ENCODE assay signal across 8 cellular contexts in genomic region chr1:7975212-7975865, GRCh38. TPM values are rescaled to one million over a fixed set of nuclear protein-coding genes. Genes with fewer than 3 reads are reported as not detected.
DNase-seq lines count a peak whose midpoint lies in the region; ATAC-seq, FAIRE-seq and TF ChIP-seq lines count a peak whose summit lies in the region.

No MANE protein-coding gene starts in this region.

- no peaks in the 10 kb centered on the region for H3K27me3 Mint-ChIP-seq in effector memory CD8-positive, alpha-beta T cell

- peak; percentile 64 for ATAC-seq in effector memory CD8-positive, alpha-beta T cell (replicated peaks)
- no peak for ATAC-seq in GM19463 (IDR thresholded peaks at IDR 0.05; ENCODE audit: unreplicated experiment)

- peaks cover 0 to 20% (median 4%) of the 10 kb centered on the region in 4 donors for H3K4me1 ChIP-seq in tibial nerve

- no peaks in the 10 kb centered on the region for H3K9me3 ChIP-seq in tibial nerve

- H3K4me1 Mint-ChIP-seq in effector memory CD8-positive, alpha-beta T cell (ENCODE audit: low read depth in 2 of 2), result peaks cover 5 to 12% of the 10 kb centered on the region in 2 donors

- H3K4me3 Mint-ChIP-seq in effector memory CD8-positive, alpha-beta T cell, result no peak overlapping the region

- TF ChIP-seq POLR2A in tibial nerve (IDR thresholded peaks at IDR 0.05), result no peak

- FAIRE-seq in TTC549 (lab: Jason Lieb, UNC), result peak; percentile 83

- H3K27me3 ChIP-seq in GM06990 (replicated peaks; ENCODE audit: control insufficient read depth, insufficient read depth, low read length) (no peaks in the 10 kb centered on the region), tibial nerve (no peaks in the 10 kb centered on the region)

- peak overlapping the region in 2 of 4 donors; percentile 51 to 95 for H3K27ac ChIP-seq in tibial nerve

- peaks cover 69% of the 10 kb centered on the region for H3K36me3 Mint-ChIP-seq in effector memory CD8-positive, alpha-beta T cell (ENCODE audit: insufficient read depth)

- 64 to 67% methylated on average over 8 of the region's 8 CpGs for WGBS in tibial nerve, 2 donors

- H3K9me3 Mint-ChIP-seq in effector memory CD8-positive, alpha-beta T cell, result no peaks in the 10 kb centered on the region

- H3K4me3 ChIP-seq in GM06990 (replicated peaks; ENCODE audit: low read depth, low read length) (no peak overlapping the region), tibial nerve (no peak overlapping the region)

- H3K36me3 ChIP-seq in GM06990 (ENCODE audit: control insufficient read depth, insufficient read depth, low read length), result peaks cover 24% of the 10 kb centered on the region
- H3K36me3 ChIP-seq in tibial nerve, result peaks cover 0 to 75% (median 9%) of the 10 kb centered on the region in 3 donors

- TF ChIP-seq CTCF in GM06990 (IDR thresholded peaks at IDR 0.05; ENCODE audit: insufficient read depth, low read length, poor library complexity, severe bottlenecking), result peak; percentile 76
- TF ChIP-seq CTCF in tibial nerve (IDR thresholded peaks at IDR 0.05), result peak; percentile 61 to 87 (median 76)

- peak overlapping the region; percentile 22 to 56 for H3K27ac Mint-ChIP-seq in effector memory CD8-positive, alpha-beta T cell

- TF ChIP-seq EP300 in tibial nerve (IDR thresholded peaks at IDR 0.05), result peak in 1 of 2 donors; percentile 47

- DNase-seq in A172 (ENCODE audit: low spot score) (peak; percentile 73), GM06990 (ENCODE audit: extremely low read depth, insufficient read length) (no peak), NCI-H1930 (lab: John Stamatoyannopoulos, UW) (peak; percentile 45 to 58), lung microvascular endothelial cell (ENCODE audit: low read depth in 2 of 2) (peak; percentile 84), tibial nerve (ENCODE audit: low spot score in 2 of 2) (peak; percentile 36 to 67)
- peak in 1 of 3 experiments; percentile 16 for DNase-seq in effector memory CD8-positive, alpha-beta T cell

RNA-seq across cellular contexts. Expression of gene PARK7, which starts 13.8 kb away (rescaled TPM):
- 242 and 359 TPM in 2 replicates for total RNA-seq in A172 (2014; rRNA removed; shearing (Covaris generic))
- total RNA-seq in lung microvascular endothelial cell (187 and 237 TPM in 2 replicates), tibial nerve (100 to 1,000 TPM; 161 to 216 (median 191) TPM)

RNA-seq across cellular contexts. Expression of gene TNFRSF9, which starts 34.7 kb away (rescaled TPM):
- 0.95 and 2.2 TPM in 2 replicates for total RNA-seq in A172 (2014; rRNA removed; shearing (Covaris generic))
- under 0.01 TPM in 2 replicates for total RNA-seq in lung microvascular endothelial cell
- under 1 TPM in 2 of 4 donors, not detected in 2; 0.21 to 0.60 TPM for total RNA-seq in tibial nerve

RNA-seq across cellular contexts. Expression of gene ERRFI1, which starts 50.8 kb away (rescaled TPM):
- total RNA-seq in A172 (2014; rRNA removed; shearing (Covaris generic)), result 92.1 and 100 TPM in 2 replicates
- 33.3 and 112 TPM in 2 replicates for total RNA-seq in lung microvascular endothelial cell
- total RNA-seq in tibial nerve, result 100 to 1,000 TPM in 2 of 4 donors, 10 to 100 TPM in 2; 63.9 to 152 (median 95.9) TPM
